Comparison of ENCODE assay signal across 14 cellular contexts in genomic region chr20:32520927-32521203, GRCh38.
"Had no signal": no experiment of that assay in that cellular context is flagged by ENCODE, and none has a peak within 500 bp of the region (broad histone marks: within the 10 kb centered on the region; RNA-seq: fewer than 3 reads in every experiment).

No MANE protein-coding gene starts in this region.

- H3K9me3 ChIP-seq: esophagus squamous epithelium, mucosa of descending colon, tibial artery had no signal

- H3K4me3 ChIP-seq: esophagus squamous epithelium, mucosa of descending colon, tibial artery had no signal

- H3K36me3 ChIP-seq: esophagus squamous epithelium, tibial artery had no signal

- DNase-seq: activated CD4-positive, alpha-beta T cell treated with anti-CD3 and anti-CD28 coated beads, Interleukin-2, amount 50 U/mL, for 4 hours; activated CD4-positive, CD25-positive, alpha-beta regulatory T cell treated with anti-CD3 and anti-CD28 coated beads, Interleukin-2, amount 50 U/mL, for 72 hours; activated naive CD4-positive, alpha-beta T cell treated with Interleukin-2 at 50 U/mL for 16 hours; activated T-cell treated with anti-CD3 and anti-CD28 coated beads for 4 hours; effector CD4-positive, alpha-beta T cell; esophagus squamous epithelium; mesenchymal stem cell; occipital lobe; retina; stimulated activated naive CD4-positive, alpha-beta T cell treated with Interleukin-2 at 50 U/mL for 16 hours; T-helper 1 cell; tibial artery had no signal

- H3K27ac ChIP-seq: esophagus squamous epithelium, tibial artery, VCaP had no signal
